ENCODE assay signal across 28 cellular contexts in the genomic region with DNA sequence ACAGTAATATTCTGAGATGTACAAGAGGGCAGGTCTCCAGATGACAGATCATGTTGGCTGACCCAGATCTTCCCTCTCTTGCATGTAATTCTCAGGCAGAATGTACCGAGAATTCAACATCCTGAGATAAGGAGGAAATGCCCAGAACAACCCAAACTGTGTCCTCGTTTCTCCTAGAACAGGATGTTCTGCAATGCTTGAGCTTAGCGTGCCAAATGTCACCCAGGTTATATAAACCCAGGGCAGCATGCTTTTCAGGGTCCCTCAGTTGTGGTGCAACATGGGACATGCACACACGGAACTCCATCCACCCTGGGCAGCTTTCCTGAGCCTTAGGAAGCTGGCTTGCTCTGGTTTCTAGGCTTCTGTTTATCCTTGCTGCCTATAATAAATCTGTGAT.
DNase-seq lines count a peak whose midpoint lies in the region; ATAC-seq and TF ChIP-seq lines count a peak whose summit lies in the region.
"Had no signal": no experiment of that assay in that cellular context is flagged by ENCODE, and none has a peak within 500 bp of the region (broad histone marks: within the 10 kb centered on the region; RNA-seq: fewer than 3 reads in every experiment).

No MANE protein-coding gene starts in this region.

- intact Hi-C loops in gastrocnemius medialis (cut with DNase I; ENCODE audit: low total_unique reads), result no loop called here
- intact Hi-C loops in prostate gland (cut with DNase I), result no loop called here

- DNase-seq in fibroblast of pulmonary artery (ENCODE audit: low read depth) (peak; percentile 70), hepatocyte (ENCODE audit: low spot score) (peak; percentile 9), gastrocnemius medialis (peak; percentile 19 to 39), OCI-M2 (lab: John Stamatoyannopoulos, UW; ENCODE audit: unreplicated experiment) (no peak), prostate gland (ENCODE audit: low spot score) (no peak), HuH-7.5 (ENCODE audit: low spot score) (no peak), DMS79 (lab: John Stamatoyannopoulos, UW) (no peak)
- DNase-seq: 8988T; activated CD4-positive, alpha-beta T cell treated with anti-CD3 and anti-CD28 coated beads, Interleukin-2, amount 10 ng/mL, durations not matched to agents 7 days and 5 days; activated effector memory CD4-positive, alpha-beta T cell treated with Interleukin-2 at 50 U/mL for 16 hours; activated T-cell treated with anti-CD3 and anti-CD28 coated beads, Interleukin-2, amount 50 U/mL, for 1 hour; central memory CD4-positive, alpha-beta T cell; immature natural killer cell; KG1; naive B cell; NCI-H1105; NCI-H2029; NCI-H510A treated with DMSO at 0.1 percent for 48 hours; RPMI8226; stimulated activated CD4-positive, alpha-beta T cell treated with anti-CD3 and anti-CD28 coated beads, Interleukin-15, amount 100 ng/mL, for 24 hours; stimulated activated CD4-positive, alpha-beta T cell treated with anti-CD3 and anti-CD28 coated beads, Interleukin-4, amount 100 ng/mL, for 4 hours had no signal

- TF ChIP-seq CTCF in fibroblast of pulmonary artery (IDR thresholded peaks at IDR 0.05; ENCODE audit: low read length, missing control alignments) (no peak), hepatocyte (IDR thresholded peaks at IDR 0.05; ENCODE audit: poor library complexity) (no peak), gastrocnemius medialis (IDR thresholded peaks at IDR 0.05 in 4 of 5, conservative IDR thresholded peaks at IDR 0.05 in 1 of 5) (no peak), prostate gland (IDR thresholded peaks at IDR 0.05) (no peak)

- TF ChIP-seq POLR2A in gastrocnemius medialis (IDR thresholded peaks at IDR 0.05) (no peak), prostate gland (IDR thresholded peaks at IDR 0.05) (no peak)

- ATAC-seq in gastrocnemius medialis, result peak; percentile 56 to 78
- ATAC-seq: activated naive CD4-positive, alpha-beta T cell treated with anti-CD3 and anti-CD28 coated beads, Interleukin-2, amount 50 U/mL, for 72 hours; esophagus mucosa; GM23338; WTC11 had no signal

- H3K36me3 ChIP-seq in ACC112 (ENCODE audit: insufficient read depth, low read length) (no peaks in the 10 kb centered on the region), hepatocyte (replicated peaks; ENCODE audit: insufficient read depth, low read depth) (no peaks in the 10 kb centered on the region), gastrocnemius medialis (no peaks in the 10 kb centered on the region), prostate gland (no peaks in the 10 kb centered on the region)
- H3K36me3 ChIP-seq: ascending aorta, neutrophil had no signal

- in situ Hi-C loops in gastrocnemius medialis (cut with MboI; ENCODE audit: low sequenced_read_pairs in 4 of 4), result no loop called here

- H3K9me2 ChIP-seq in hepatocyte (replicated peaks; ENCODE audit: insufficient read depth), result no peaks in the 10 kb centered on the region

- H3K27me3 ChIP-seq in ACC112 (ENCODE audit: insufficient read depth, low read length) (no peaks in the 10 kb centered on the region), hepatocyte (no peaks in the 10 kb centered on the region), gastrocnemius medialis (no peaks in the 10 kb centered on the region), prostate gland (replicated peaks; ENCODE audit: insufficient read depth) (no peaks in the 10 kb centered on the region)
- H3K27me3 ChIP-seq: ascending aorta, neutrophil had no signal

- H3K4me3 ChIP-seq in ACC112 (ENCODE audit: low read depth, low read length) (no peak overlapping the region; the same call in 1 of the 2 replicates), fibroblast of pulmonary artery (replicated peaks; ENCODE audit: low read depth, low read length) (no peak overlapping the region), hepatocyte (no peak overlapping the region), gastrocnemius medialis (no peak overlapping the region), prostate gland (no peak overlapping the region)
- H3K4me3 ChIP-seq: ascending aorta, GM23338 had no signal

- peaks cover 31% of the 10 kb centered on the region for H3K4me1 ChIP-seq in ACC112 (ENCODE audit: control insufficient read depth, insufficient read depth, low read length, unreplicated experiment)
- H3K4me1 ChIP-seq in hepatocyte (ENCODE audit: insufficient read depth), result peaks cover 14% of the 10 kb centered on the region
- peaks cover 0 to 4% of the 10 kb centered on the region in 2 donors for H3K4me1 ChIP-seq in gastrocnemius medialis
- H3K4me1 ChIP-seq in prostate gland (replicated peaks), result no peaks in the 10 kb centered on the region
- H3K4me1 ChIP-seq: ascending aorta had no signal

- H2AFZ ChIP-seq in ACC112 (ENCODE audit: low read length, unreplicated experiment), result peak overlapping the region; percentile 45
- H2AFZ ChIP-seq in hepatocyte, result no peak overlapping the region
- H2AFZ ChIP-seq: GM23338 had no signal

- H3K9me3 ChIP-seq in hepatocyte (ENCODE audit: low read depth) (no peaks in the 10 kb centered on the region), gastrocnemius medialis (no peaks in the 10 kb centered on the region), prostate gland (no peaks in the 10 kb centered on the region)
- H3K9me3 ChIP-seq: ascending aorta, neutrophil had no signal

- H3K4me2 ChIP-seq in hepatocyte, result peak overlapping the region; percentile 2
- H3K4me2 ChIP-seq: GM23338 had no signal

- peak overlapping the region; percentile 89 for H3K27ac ChIP-seq in ACC112 (ENCODE audit: low read depth, low read length)
- peak overlapping the region; percentile 85 for H3K27ac ChIP-seq in hepatocyte
- peak overlapping the region in 1 of 4 donors; percentile 67 for H3K27ac ChIP-seq in gastrocnemius medialis
- no peak overlapping the region for H3K27ac ChIP-seq in prostate gland
- H3K27ac ChIP-seq: ascending aorta, neutrophil had no signal

- 77% methylated on average over 4 of the region's 4 CpGs for WGBS in hepatocyte (ENCODE audit: low lambda C conversion rate, missing lambda C conversion rate)
- WGBS in prostate gland, result 43% methylated on average over 4 of the region's 4 CpGs

- H3K79me2 ChIP-seq in ACC112 (ENCODE audit: control insufficient read depth, insufficient read depth, low read length, unreplicated experiment) (no peaks in the 10 kb centered on the region), hepatocyte (no peaks in the 10 kb centered on the region)

- H4K20me1 ChIP-seq in hepatocyte (ENCODE audit: insufficient read depth, poor library complexity, severe bottlenecking), result no peaks in the 10 kb centered on the region

Comparison
In these comparisons a context has a peak if more than half of its experiments do, and no peak if none do; other contexts are left out.
1. H3K27ac ChIP-seq: peak in ACC112 (single experiment) and hepatocyte (single experiment); none in prostate gland (0 of 2).
2. DNase-seq: peak in fibroblast of pulmonary artery (single experiment), hepatocyte (single experiment) and gastrocnemius medialis (2 of 2); none in OCI-M2 (single experiment), prostate gland (single experiment), HuH-7.5 (single experiment) and DMS79 (single experiment).